In the genomic region with DNA sequence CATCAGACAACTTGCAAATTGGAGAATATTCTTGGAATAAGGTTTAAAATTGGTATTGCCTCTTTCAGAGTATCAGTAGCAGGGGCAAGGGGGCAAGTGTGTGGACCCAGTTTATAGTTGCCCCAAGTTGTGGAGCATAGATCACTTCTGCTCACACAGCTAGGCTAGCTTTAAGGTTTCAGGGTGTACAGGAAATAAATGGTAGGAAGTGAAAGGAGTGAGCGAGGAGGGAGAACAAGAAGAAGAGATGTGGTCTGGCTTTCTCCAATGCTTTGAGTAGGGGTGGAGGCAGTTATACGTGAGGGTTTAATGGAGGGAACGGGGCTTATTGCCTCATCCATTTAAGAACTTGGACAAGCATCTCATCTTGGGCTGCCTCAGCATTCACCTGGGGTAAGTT, we compare ENCODE assay signal across 20 cellular contexts.
"Had no signal": no experiment of that assay in that cellular context is flagged by ENCODE, and none has a peak within 500 bp of the region (broad histone marks: within the 10 kb centered on the region; RNA-seq: fewer than 3 reads in every experiment).

No MANE protein-coding gene starts in this region.

- H3K36me3 Mint-ChIP-seq: natural killer cell treated with Interleukin-12 subunit alpha and Interleukin-12 subunit beta and Interleukin-15 and Interleukin-18, amount 100 ng/mL, for 72 hours had no signal

- H3K9me3 Mint-ChIP-seq: activated B cell treated with CpG ODN at 0.5 μM for 24 hours; activated CD4-positive, alpha-beta T cell treated with anti-CD3 and anti-CD28 coated beads, Interleukin-2, amount 10 ng/mL, durations not matched to agents 7 days and 5 days; dendritic cell treated with granulocyte-macrophage colony-stimulating factor and Interleukin-4, amounts not matched to agents 40 ng/mL and 50 ng/mL, for 4 days; natural killer cell treated with Interleukin-12 subunit alpha and Interleukin-12 subunit beta and Interleukin-15 and Interleukin-18, amount 100 ng/mL, for 72 hours; stimulated activated naive CD8-positive, alpha-beta T cell treated with anti-CD3 and anti-CD28 coated beads, Interleukin-15, Interleukin-2, amounts not matched to agents 100 ng/mL and 50 ng/mL, for 24 hours had no signal

- H3K4me3 Mint-ChIP-seq: activated B cell treated with CpG ODN at 0.5 μM for 24 hours; activated CD4-positive, alpha-beta T cell treated with anti-CD3 and anti-CD28 coated beads, Interleukin-2, amount 10 ng/mL, durations not matched to agents 7 days and 5 days; dendritic cell treated with granulocyte-macrophage colony-stimulating factor and Interleukin-4, amounts not matched to agents 40 ng/mL and 50 ng/mL, for 4 days; natural killer cell treated with Interleukin-12 subunit alpha and Interleukin-12 subunit beta and Interleukin-15 and Interleukin-18, amount 100 ng/mL, for 72 hours; stimulated activated naive CD8-positive, alpha-beta T cell treated with anti-CD3 and anti-CD28 coated beads, Interleukin-15, Interleukin-2, amounts not matched to agents 100 ng/mL and 50 ng/mL, for 24 hours had no signal

- H3K27me3 Mint-ChIP-seq: activated B cell treated with CpG ODN at 0.5 μM for 24 hours; activated CD4-positive, alpha-beta T cell treated with anti-CD3 and anti-CD28 coated beads, Interleukin-2, amount 10 ng/mL, durations not matched to agents 7 days and 5 days; dendritic cell treated with granulocyte-macrophage colony-stimulating factor and Interleukin-4, amounts not matched to agents 40 ng/mL and 50 ng/mL, for 4 days; progenitor cell of endocrine pancreas; stimulated activated naive CD8-positive, alpha-beta T cell treated with anti-CD3 and anti-CD28 coated beads, Interleukin-15, Interleukin-2, amounts not matched to agents 100 ng/mL and 50 ng/mL, for 24 hours had no signal

- DNase-seq: activated B cell treated with CpG ODN at 0.5 μM for 24 hours; activated CD4-positive, alpha-beta T cell treated with anti-CD3 and anti-CD28 coated beads, Interleukin-2, amount 10 ng/mL, durations not matched to agents 7 days and 5 days; activated CD8-positive, alpha-beta memory T cell treated with anti-CD3 and anti-CD28 coated beads for 24 hours; activated naive CD4-positive, alpha-beta T cell; effector memory CD4-positive, alpha-beta T cell; foreskin fibroblast; kidney glomerular epithelial cell; mesendoderm; nucleus accumbens; stimulated activated CD4-positive, alpha-beta T cell treated with anti-CD3 and anti-CD28 coated beads, Interleukin-15, amount 100 ng/mL, for 24 hours; stimulated activated CD4-positive, alpha-beta T cell treated with anti-CD3 and anti-CD28 coated beads, Interleukin-4, amount 100 ng/mL, for 24 hours; stimulated activated CD8-positive, alpha-beta memory T cell treated with anti-CD3 and anti-CD28 coated beads, Interleukin-4, amount 100 ng/mL, for 48 hours; T-helper 2 cell; trophoblast cell had no signal

- ATAC-seq: natural killer cell treated with Interleukin-12 subunit alpha and Interleukin-12 subunit beta and Interleukin-15 and Interleukin-18, amount 100 ng/mL, for 72 hours had no signal

- H3K9me3 ChIP-seq: right atrium auricular region, suprapubic skin had no signal

- H3K27ac Mint-ChIP-seq: activated B cell treated with CpG ODN at 0.5 μM for 24 hours; dendritic cell treated with granulocyte-macrophage colony-stimulating factor and Interleukin-4, amounts not matched to agents 40 ng/mL and 50 ng/mL, for 4 days; natural killer cell treated with Interleukin-12 subunit alpha and Interleukin-12 subunit beta and Interleukin-15 and Interleukin-18, amount 100 ng/mL, for 72 hours; progenitor cell of endocrine pancreas; stimulated activated naive CD8-positive, alpha-beta T cell treated with anti-CD3 and anti-CD28 coated beads, Interleukin-15, Interleukin-2, amounts not matched to agents 100 ng/mL and 50 ng/mL, for 24 hours had no signal
